8 cellular contexts compared by ENCODE assay signal in genomic region chr15:40594429-40594836, GRCh38. TPM values are rescaled to one million over a fixed set of nuclear protein-coding genes. Genes with fewer than 3 reads are reported as not detected.
DNase-seq lines count a peak whose midpoint lies in the region; ATAC-seq and TF ChIP-seq lines count a peak whose summit lies in the region.

No MANE protein-coding gene starts in this region.

- peak overlapping the region; percentile 99 for H2AFZ ChIP-seq in smooth muscle cell (ENCODE audit: low read depth)

- H3K36me3 ChIP-seq in iPS-15b (ENCODE audit: control insufficient read depth, insufficient read depth, low read length) = peaks cover 2% of the 10 kb centered on the region
- no peaks in the 10 kb centered on the region for H3K36me3 ChIP-seq in smooth muscle cell (ENCODE audit: low read depth)

- peaks cover 35% of the 10 kb centered on the region for H3K79me2 ChIP-seq in smooth muscle cell (ENCODE audit: low read depth)

- no TSS peak for BruUV-seq in Calu3 (replicated peaks; lab: Mats Ljungman, UMichigan)

- no peak for TF ChIP-seq CTCF in Calu3 (IDR thresholded peaks at IDR 0.05; ENCODE audit: unreplicated experiment)
- no peak for TF ChIP-seq CTCF in smooth muscle cell (IDR thresholded peaks at IDR 0.05; ENCODE audit: borderline replicate concordance, insufficient read depth, poor library complexity, severe bottlenecking)

- no peaks in the 10 kb centered on the region for H4K20me1 ChIP-seq in smooth muscle cell (ENCODE audit: low read depth)

- no peaks in the 10 kb centered on the region for H3K9me3 Mint-ChIP-seq in Calu3 (ENCODE audit: low read depth, unreplicated experiment)
- no peaks in the 10 kb centered on the region for H3K9me3 Mint-ChIP-seq in activated naive CD8-positive, alpha-beta T cell treated with anti-CD3 and anti-CD28 coated beads, Interleukin-2, amount 50 U/mL, for 24 hours

- peak overlapping the region; percentile 97 for H3K4me3 Mint-ChIP-seq in Calu3 (ENCODE audit: low read depth, unreplicated experiment)
- peak overlapping the region; percentile 94 for H3K4me3 Mint-ChIP-seq in activated naive CD8-positive, alpha-beta T cell treated with anti-CD3 and anti-CD28 coated beads, Interleukin-2, amount 50 U/mL, for 24 hours

- H3K4me1 ChIP-seq in iPS-15b (ENCODE audit: control insufficient read depth, insufficient read depth, low read length) (no peaks in the 10 kb centered on the region), smooth muscle cell (ENCODE audit: low read depth) (peaks cover 11% of the 10 kb centered on the region)

- peak overlapping the region; percentile 98 for H3K9ac ChIP-seq in iPS-15b (ENCODE audit: low read depth, low read length)
- peak overlapping the region; percentile 98 for H3K9ac ChIP-seq in smooth muscle cell (ENCODE audit: low read depth)

- H3K4me3 ChIP-seq in iPS-15b (ENCODE audit: low read depth, low read length) = peak overlapping the region; percentile 99
- peak overlapping the region; percentile 98 for H3K4me3 ChIP-seq in smooth muscle cell

- intact Hi-C loops in Calu3 (cut with micrococcal nuclease; ENCODE audit: unreplicated experiment) = no loop called here

- CTCF ChIA-PET in Calu3 (lab: Charles Lee) = no interaction called here

- H3F3A ChIP-seq in smooth muscle cell (ENCODE audit: low read depth) = no peaks in the 10 kb centered on the region

- ATAC-seq in GM18873 (IDR thresholded peaks at IDR 0.05; ENCODE audit: low FRiP score, unreplicated experiment) (peak; percentile 21), HG03060 (IDR thresholded peaks at IDR 0.05; ENCODE audit: low read depth, unreplicated experiment) (peak; percentile 13)
- peak; percentile 62 for ATAC-seq in activated naive CD8-positive, alpha-beta T cell treated with anti-CD3 and anti-CD28 coated beads, Interleukin-2, amount 50 U/mL, for 24 hours

- no peaks in the 10 kb centered on the region for H3K9me3 ChIP-seq in iPS-15b (ENCODE audit: control insufficient read depth, insufficient read depth, low read length)
- no peaks in the 10 kb centered on the region for H3K9me3 ChIP-seq in smooth muscle cell (replicated peaks; ENCODE audit: low read depth)

- peak overlapping the region; percentile 92 for H3K4me2 ChIP-seq in smooth muscle cell

- no peaks in the 10 kb centered on the region for H3K27me3 Mint-ChIP-seq in Calu3 (ENCODE audit: unreplicated experiment)
- peaks cover 9% of the 10 kb centered on the region for H3K27me3 Mint-ChIP-seq in activated naive CD8-positive, alpha-beta T cell treated with anti-CD3 and anti-CD28 coated beads, Interleukin-2, amount 50 U/mL, for 24 hours

- H3K36me3 Mint-ChIP-seq in Calu3 (ENCODE audit: insufficient read depth, unreplicated experiment) = peaks cover 23% of the 10 kb centered on the region
- H3K36me3 Mint-ChIP-seq in activated naive CD8-positive, alpha-beta T cell treated with anti-CD3 and anti-CD28 coated beads, Interleukin-2, amount 50 U/mL, for 24 hours (ENCODE audit: low read depth) = peaks cover 5% of the 10 kb centered on the region

- H3K4me1 Mint-ChIP-seq in Calu3 (ENCODE audit: low read depth, unreplicated experiment) = peaks cover 17% of the 10 kb centered on the region
- peaks cover 33% of the 10 kb centered on the region for H3K4me1 Mint-ChIP-seq in activated naive CD8-positive, alpha-beta T cell treated with anti-CD3 and anti-CD28 coated beads, Interleukin-2, amount 50 U/mL, for 24 hours

- H3K27ac Mint-ChIP-seq in Calu3 (ENCODE audit: unreplicated experiment) = peak overlapping the region; percentile 99
- peak overlapping the region; percentile 99 for H3K27ac Mint-ChIP-seq in activated naive CD8-positive, alpha-beta T cell treated with anti-CD3 and anti-CD28 coated beads, Interleukin-2, amount 50 U/mL, for 24 hours

- WGBS in smooth muscle cell (ENCODE audit: low lambda C conversion rate) = under 1% methylated on average over 25 of the region's 31 CpGs

- peak; percentile 48 for DNase-seq in Calu3
- DNase-seq in NCI-H524 (lab: John Stamatoyannopoulos, UW) = peak; percentile 75 to 76
- peak; percentile 54 for DNase-seq in activated naive CD8-positive, alpha-beta T cell treated with anti-CD3 and anti-CD28 coated beads, Interleukin-2, amount 50 U/mL, for 24 hours
- no peak for DNase-seq in smooth muscle cell (lab: John Stamatoyannopoulos, UW; ENCODE audit: unreplicated experiment)
- DNase-seq in DMS153 (lab: John Stamatoyannopoulos, UW) = no peak

- H3K27me3 ChIP-seq in iPS-15b (ENCODE audit: control insufficient read depth, insufficient read depth, low read length) = no peaks in the 10 kb centered on the region
- no peaks in the 10 kb centered on the region for H3K27me3 ChIP-seq in smooth muscle cell (ENCODE audit: low read depth)

- peak overlapping the region; percentile 97 for H3K27ac ChIP-seq in smooth muscle cell (ENCODE audit: low read depth)

RNA-seq across cellular contexts. Expression of gene KNL1, which starts 0.4 kb away (rescaled TPM):
- total RNA-seq in Calu3 (2022) (11.0 and 19.0 TPM in 2 replicates), smooth muscle cell (7.2 and 10.8 TPM in 2 replicates)
- 1.5 and 3.1 TPM in 2 replicates for polyA plus RNA-seq in smooth muscle cell

RNA-seq across cellular contexts. Expression of gene RPUSD2, which starts 25.3 kb away (rescaled TPM):
- total RNA-seq in Calu3 (2022) (8.5 and 9.2 TPM in 2 replicates), smooth muscle cell (6.8 and 7.3 TPM in 2 replicates)
- 13.3 and 17.6 TPM in 2 replicates for polyA plus RNA-seq in smooth muscle cell

RNA-seq across cellular contexts. Expression of gene CCDC32, which starts 29.6 kb away (rescaled TPM):
- total RNA-seq in Calu3 (2022) (11.4 and 13.6 TPM in 2 replicates), smooth muscle cell (16.2 and 25.5 TPM in 2 replicates)
- polyA plus RNA-seq in smooth muscle cell = 19.3 and 20.6 TPM in 2 replicates

Comparison
In these comparisons a context has a peak if more than half of its experiments do, and no peak if none do; other contexts are left out.
1. DNase-seq: peak in Calu3 (single experiment), NCI-H524 (2 of 2) and activated naive CD8-positive, alpha-beta T cell treated with anti-CD3 and anti-CD28 coated beads, Interleukin-2, amount 50 U/mL, for 24 hours (single experiment); none in smooth muscle cell (single experiment) and DMS153 (single experiment).
2. Peak in every context shown above with its lines, with median percentiles within 50 percentile points of each other: ATAC-seq.